ENCODE assay signal across 8 cellular contexts in the genomic region with DNA sequence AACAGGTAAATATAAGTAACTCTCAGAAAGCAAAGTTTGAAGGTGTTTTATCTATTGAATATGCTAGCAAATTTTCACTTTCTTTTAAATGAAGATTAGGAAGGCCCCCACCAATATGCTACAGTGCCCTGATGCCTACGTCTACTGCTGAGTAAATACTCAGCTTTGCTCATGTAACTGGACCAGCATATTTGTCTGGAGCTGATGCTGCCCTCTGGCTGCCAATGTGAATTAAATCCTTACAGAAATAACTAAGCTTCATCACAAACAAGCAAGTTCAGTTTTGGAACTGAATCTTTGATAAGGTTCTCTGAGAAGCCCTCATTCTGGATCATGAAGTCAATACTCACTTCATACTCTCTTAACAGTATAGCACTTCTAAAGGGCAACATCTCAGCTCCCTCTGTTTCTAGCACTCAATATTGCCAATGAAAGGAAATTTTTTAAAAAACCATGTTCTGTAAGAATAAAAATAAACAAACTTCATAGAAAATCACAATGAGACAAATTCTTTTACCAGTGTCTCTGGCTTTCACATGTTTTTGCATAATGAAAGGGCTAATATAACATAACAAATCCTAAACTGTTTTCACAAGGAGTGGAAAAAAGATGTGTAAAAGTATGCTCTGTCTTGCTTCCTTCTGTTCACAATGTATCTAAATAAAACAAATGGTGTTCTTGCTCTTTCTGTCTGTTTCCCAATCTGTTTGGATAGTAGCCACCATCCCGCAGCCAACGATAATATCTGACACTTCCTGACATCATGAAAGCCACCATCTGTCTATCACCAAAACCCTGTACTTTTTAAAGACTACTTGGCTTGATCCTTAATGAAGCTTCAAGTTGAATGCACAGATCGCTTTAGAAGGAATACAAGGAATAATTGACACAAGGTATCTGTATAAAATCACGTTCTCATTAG.
DNase-seq lines count a peak whose midpoint lies in the region; ATAC-seq and TF ChIP-seq lines count a peak whose summit lies in the region.

No MANE protein-coding gene starts in this region.

- no peaks in the 10 kb centered on the region for H3K36me3 Mint-ChIP-seq in CD4-positive, alpha-beta T cell (ENCODE audit: low read depth)
- no peaks in the 10 kb centered on the region for H3K36me3 Mint-ChIP-seq in progenitor cell of endocrine pancreas (ENCODE audit: insufficient read depth)

- H3K36me3 ChIP-seq in Karpas-422 (ENCODE audit: insufficient read depth, low read length), result no peaks in the 10 kb centered on the region
- no peaks in the 10 kb centered on the region for H3K36me3 ChIP-seq in SK-N-SH (replicated peaks in 1 of 2; ENCODE audit: control insufficient read depth in 1 of 2, insufficient read depth in 2 of 2, low read length in 1 of 2)
- H3K36me3 ChIP-seq in aorta (ENCODE audit: control insufficient read depth in 1 of 2, insufficient read depth in 2 of 2, low read length in 1 of 2), result no peaks in the 10 kb centered on the region

- no peak overlapping the region for H3K9ac ChIP-seq in Karpas-422 (ENCODE audit: low read length)
- no peak overlapping the region for H3K9ac ChIP-seq in SK-N-SH

- no peaks in the 10 kb centered on the region for H3K9me3 Mint-ChIP-seq in CD4-positive, alpha-beta T cell
- H3K9me3 Mint-ChIP-seq in progenitor cell of endocrine pancreas (ENCODE audit: low read depth), result no peaks in the 10 kb centered on the region

- H3K27me3 Mint-ChIP-seq in CD4-positive, alpha-beta T cell, result no peaks in the 10 kb centered on the region
- H3K27me3 Mint-ChIP-seq in progenitor cell of endocrine pancreas, result no peaks in the 10 kb centered on the region

- no peaks in the 10 kb centered on the region for H3K9me3 ChIP-seq in CD4-positive, alpha-beta T cell (ENCODE audit: control insufficient read depth, low read length)
- H3K9me3 ChIP-seq in Karpas-422 (ENCODE audit: low read length) (no peaks in the 10 kb centered on the region), SK-N-SH (no peaks in the 10 kb centered on the region), aorta (ENCODE audit: control insufficient read depth, low read length) (no peaks in the 10 kb centered on the region)

- POLR2A ChIA-PET in CD4-positive, alpha-beta T cell (lab: Charles Lee), result no interaction called here
- POLR2A ChIA-PET in SK-N-SH (lab: Yijun Ruan, JAX), result no interaction called here

- 60% methylated on average over 5 of the region's 5 CpGs for WGBS in SK-N-SH (ENCODE audit: low lambda C conversion rate)
- WGBS in aorta, 2 donors, result 26 to 27% methylated on average over 5 of the region's 5 CpGs

- no peak for DNase-seq in CD4-positive, alpha-beta T cell
- peak; percentile 80 for DNase-seq in Karpas-422
- DNase-seq in SK-N-SH, result peak; percentile 41
- DNase-seq in foreskin melanocyte, result peak; percentile 24
- no peak for DNase-seq in progenitor cell of endocrine pancreas (ENCODE audit: low spot score, unreplicated experiment)
- DNase-seq in ecto neural progenitor cell (ENCODE audit: low spot score), result no peak
- DNase-seq in activated CD4-positive, alpha-beta T cell treated with anti-CD3 and anti-CD28 coated beads for 1 hour, result no peak
- no peak for DNase-seq in aorta

- H3K4me1 Mint-ChIP-seq in CD4-positive, alpha-beta T cell (ENCODE audit: low read depth), result no peaks in the 10 kb centered on the region
- H3K4me1 Mint-ChIP-seq in progenitor cell of endocrine pancreas (ENCODE audit: low read depth), result peaks cover 16% of the 10 kb centered on the region

- no peaks in the 10 kb centered on the region for H4K20me1 ChIP-seq in Karpas-422 (ENCODE audit: insufficient read depth, low read depth, low read length)
- H4K20me1 ChIP-seq in SK-N-SH (ENCODE audit: insufficient read depth), result no peaks in the 10 kb centered on the region

- ATAC-seq in CD4-positive, alpha-beta T cell (ENCODE audit: poor library complexity), result no peak
- ATAC-seq in aorta (ENCODE audit: low FRiP score), result no peak

- intact Hi-C loops in CD4-positive, alpha-beta T cell (cut with DNase I, micrococcal nuclease), result no loop called here
- intact Hi-C loops in aorta (cut with DNase I), result no loop called here

- peak; percentile 74 for TF ChIP-seq RAD21 in SK-N-SH (IDR thresholded peaks at IDR 0.05; ENCODE audit: low read length)

- H3K79me2 ChIP-seq in Karpas-422 (ENCODE audit: low read length), result no peaks in the 10 kb centered on the region
- H3K79me2 ChIP-seq in SK-N-SH (ENCODE audit: insufficient read depth), result no peaks in the 10 kb centered on the region

- no peak overlapping the region for H3K27ac Mint-ChIP-seq in CD4-positive, alpha-beta T cell
- H3K27ac Mint-ChIP-seq in progenitor cell of endocrine pancreas, result no peak overlapping the region

- H3K4me2 ChIP-seq in Karpas-422 (ENCODE audit: low read depth, low read length, poor library complexity, severe bottlenecking) (no peak overlapping the region), SK-N-SH (no peak overlapping the region)

- H3K4me3 Mint-ChIP-seq in CD4-positive, alpha-beta T cell, result no peak overlapping the region
- no peak overlapping the region for H3K4me3 Mint-ChIP-seq in progenitor cell of endocrine pancreas (ENCODE audit: low read depth)

- H3K4me3 ChIP-seq in Karpas-422 (ENCODE audit: low read length), result no peak overlapping the region
- H3K4me3 ChIP-seq in SK-N-SH (ENCODE audit: low read depth in 2 of 2, low read length in 1 of 2), result no peak overlapping the region
- H3K4me3 ChIP-seq in aorta (ENCODE audit: low read length in 2 of 2), result no peak overlapping the region

- H3K4me1 ChIP-seq in Karpas-422 (ENCODE audit: low read length) (peaks cover 24% of the 10 kb centered on the region), SK-N-SH (ENCODE audit: control insufficient read depth in 1 of 2, insufficient read depth in 2 of 2, low read depth in 1 of 2, low read length in 1 of 2) (peaks cover 3 to 7% of the 10 kb centered on the region in 2 experiments; a peak in 3 of 4 replicates), aorta (ENCODE audit: control insufficient read depth in 1 of 2, insufficient read depth in 2 of 2, low read length in 2 of 2) (no peaks in the 10 kb centered on the region)

- TF ChIP-seq CTCF in CD4-positive, alpha-beta T cell (IDR thresholded peaks at IDR 0.05), result peak; percentile 9
- TF ChIP-seq CTCF in SK-N-SH (IDR thresholded peaks at IDR 0.05) (peak; percentile 74), progenitor cell of endocrine pancreas (IDR thresholded peaks at IDR 0.05; ENCODE audit: unreplicated experiment) (peak; percentile 54)

- no peak overlapping the region for H3K27ac ChIP-seq in CD4-positive, alpha-beta T cell (ENCODE audit: low read depth, low read length)
- H3K27ac ChIP-seq in Karpas-422 (ENCODE audit: low read length) (no peak overlapping the region), SK-N-SH (ENCODE audit: low read depth in 2 of 2, low read length in 1 of 2) (peak overlapping the region in 1 of 2 experiments; percentile 53; a peak in 1 of 4 replicates), aorta (ENCODE audit: low read depth in 1 of 2, low read length in 2 of 2) (no peak overlapping the region)

- CTCF ChIA-PET in CD4-positive, alpha-beta T cell (lab: Charles Lee), result interaction anchor here (1.3 kb wide), 1 partner anchor 24 kb away, joined by 3 read pairs; no protein-coding TSS in a partner anchor
- CTCF ChIA-PET in SK-N-SH (lab: Yijun Ruan, JAX), result interaction anchor here (0.6 to 3.1 kb wide), 30 partner anchors 9 to 955 kb away, joined by 3 to 22 read pairs (median 4); no protein-coding TSS in a partner anchor

- no peak for TF ChIP-seq EP300 in SK-N-SH (IDR thresholded peaks at IDR 0.05; ENCODE audit: borderline replicate concordance in 1 of 2, low read depth in 1 of 2, low read length in 1 of 2)

- H2AFZ ChIP-seq in Karpas-422 (ENCODE audit: low read length), result no peak overlapping the region
- peak overlapping the region; percentile 39; the same call in 1 of the 2 replicates for H2AFZ ChIP-seq in SK-N-SH (ENCODE audit: low read depth)

- H3F3A ChIP-seq in SK-N-SH (replicated peaks; ENCODE audit: insufficient read depth), result no peaks in the 10 kb centered on the region

- H3K9me2 ChIP-seq in Karpas-422 (replicated peaks; ENCODE audit: insufficient read depth, low read length) (no peaks in the 10 kb centered on the region), SK-N-SH (no peaks in the 10 kb centered on the region)

- H3K27me3 ChIP-seq in CD4-positive, alpha-beta T cell (ENCODE audit: control insufficient read depth, insufficient read depth, low read length), result no peaks in the 10 kb centered on the region
- H3K27me3 ChIP-seq in Karpas-422 (ENCODE audit: low read length) (no peaks in the 10 kb centered on the region; the same call in 1 of the 2 replicates), SK-N-SH (ENCODE audit: insufficient read depth) (no peaks in the 10 kb centered on the region), aorta (ENCODE audit: control insufficient read depth in 1 of 2, insufficient read depth in 2 of 2, low read length in 1 of 2) (no peaks in the 10 kb centered on the region)

TF ChIP-seq in SK-N-SH, 30 proteins besides CTCF, POLR2A, EP300 and RAD21:
- TF ChIP-seq SMC3 (IDR thresholded peaks at IDR 0.05; ENCODE audit: low read depth, low read length) (peak; percentile 71), SIN3A (IDR thresholded peaks at IDR 0.05; ENCODE audit: borderline replicate concordance, low read depth, low read length) (no peak)

Comparison
In these comparisons a context has a peak if more than half of its experiments do, and no peak if none do; other contexts are left out.
1. DNase-seq: peak in Karpas-422 (single experiment), SK-N-SH (single experiment) and foreskin melanocyte (single experiment); none in CD4-positive, alpha-beta T cell (0 of 10), progenitor cell of endocrine pancreas (single experiment), ecto neural progenitor cell (single experiment), activated CD4-positive, alpha-beta T cell treated with anti-CD3 and anti-CD28 coated beads for 1 hour (single experiment) and aorta (0 of 2).
2. CTCF ChIP-seq: peak in every context shown above with its lines; median percentile 74 in SK-N-SH; 54 in progenitor cell of endocrine pancreas; 9 in CD4-positive, alpha-beta T cell.